3 cellular contexts compared by ENCODE assay signal in genomic region chr15:101490408-101490891, GRCh38.
TF ChIP-seq lines count a peak whose summit lies in the region.

No MANE protein-coding gene starts in this region.

TF ChIP-seq in HepG2, 621 proteins besides CTCF, POLR2A, EP300 and RAD21:
- TF ChIP-seq ZNF180 (CRISPR knock-in tag; IDR thresholded peaks at IDR 0.05; ENCODE audit: borderline replicate concordance, low read depth): no peak
- TF ChIP-seq ZBTB38 (CRISPR knock-in tag; IDR thresholded peaks at IDR 0.05): peak; percentile 59; the same call in 1 of the 2 replicates
- 0 out of 2 replicates have a peak, but pooled peaks have one; percentile 6 for TF ChIP-seq ZC3H13 (CRISPR knock-in tag; IDR thresholded peaks at IDR 0.05)
- TF ChIP-seq AGO2 (optimal IDR thresholded peaks at IDR 0.05; ENCODE audit: low read depth, low read length): peak; percentile 66
- 0 out of 2 replicates have a peak, but pooled peaks have one; percentile 17 for TF ChIP-seq POLR2AphosphoS5 (IDR thresholded peaks at IDR 0.05; ENCODE audit: low read depth, low read length)
- 0 out of 2 replicates have a peak, but pooled peaks have one; percentile 15 for TF ChIP-seq TOPORS (CRISPR knock-in tag; IDR thresholded peaks at IDR 0.05)
- no peak for TF ChIP-seq ZNF510 (CRISPR knock-in tag; IDR thresholded peaks at IDR 0.05; ENCODE audit: low read depth)
- peak; percentile 24 for TF ChIP-seq TAF15 (IDR thresholded peaks at IDR 0.05; ENCODE audit: low read depth, low read length, poor library complexity, severe bottlenecking)
TF ChIP-seq in HepG2: peak in this region for 6.

TF ChIP-seq in liver, 16 proteins besides CTCF, POLR2A, EP300 and RAD21:
- TF ChIP-seq REST (IDR thresholded peaks at IDR 0.05): no peak
TF ChIP-seq in liver: peak in this region for 0.

TF ChIP-seq in HEK293T, 16 proteins besides CTCF, POLR2A, EP300 and RAD21:
- TF ChIP-seq ELF4 (IDR thresholded peaks at IDR 0.05): no peak
- no peak for TF ChIP-seq FOXK2 (IDR thresholded peaks at IDR 0.05)
- TF ChIP-seq SUZ12 (IDR thresholded peaks at IDR 0.05): no peak
- TF ChIP-seq ZNF384 (IDR thresholded peaks at IDR 0.05): no peak
- no peak for TF ChIP-seq LEF1 (IDR thresholded peaks at IDR 0.05; ENCODE audit: borderline replicate concordance)
- no peak for TF ChIP-seq NFRKB (IDR thresholded peaks at IDR 0.05)
- TF ChIP-seq, protein P1, sequence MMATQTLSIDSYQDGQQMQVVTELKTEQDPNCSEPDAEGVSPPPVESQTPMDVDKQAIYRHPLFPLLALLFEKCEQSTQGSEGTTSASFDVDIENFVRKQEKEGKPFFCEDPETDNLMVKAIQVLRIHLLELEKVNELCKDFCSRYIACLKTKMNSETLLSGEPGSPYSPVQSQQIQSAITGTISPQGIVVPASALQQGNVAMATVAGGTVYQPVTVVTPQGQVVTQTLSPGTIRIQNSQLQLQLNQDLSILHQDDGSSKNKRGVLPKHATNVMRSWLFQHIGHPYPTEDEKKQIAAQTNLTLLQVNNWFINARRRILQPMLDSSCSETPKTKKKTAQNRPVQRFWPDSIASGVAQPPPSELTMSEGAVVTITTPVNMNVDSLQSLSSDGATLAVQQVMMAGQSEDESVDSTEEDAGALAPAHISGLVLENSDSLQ (IDR thresholded peaks at IDR 0.05): no peak
- TF ChIP-seq CTBP1 (IDR thresholded peaks at IDR 0.05; ENCODE audit: borderline replicate concordance): no peak
- no peak for TF ChIP-seq ARNT (IDR thresholded peaks at IDR 0.05)
- TF ChIP-seq BHLHE40 (IDR thresholded peaks at IDR 0.05; ENCODE audit: borderline replicate concordance): no peak
- TF ChIP-seq TARDBP (IDR thresholded peaks at IDR 0.05): no peak
- TF ChIP-seq FOXA1 (IDR thresholded peaks at IDR 0.05): no peak
